7 cellular contexts compared by ENCODE assay signal in the genomic region with DNA sequence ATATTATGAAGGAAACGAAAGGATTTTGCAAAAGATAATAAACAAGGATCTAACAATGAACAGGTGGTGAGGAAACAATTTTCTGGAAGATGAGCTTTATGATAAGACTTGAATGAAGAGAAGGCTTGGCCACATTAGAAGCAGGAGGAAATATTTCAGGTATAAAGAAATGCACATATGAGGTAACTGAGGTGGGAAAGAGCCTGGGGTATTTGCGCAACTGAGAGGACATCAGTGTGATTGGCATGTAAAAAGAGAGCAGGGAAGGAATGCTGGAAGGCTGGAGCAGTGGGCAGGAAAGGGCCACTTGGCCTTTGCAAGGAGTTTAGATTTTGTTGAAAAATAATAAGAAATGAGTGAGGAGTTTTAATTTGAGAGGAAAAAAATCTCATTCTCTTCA.
"Had no signal": no experiment of that assay in that cellular context is flagged by ENCODE, and none has a peak within 500 bp of the region (broad histone marks: within the 10 kb centered on the region; RNA-seq: fewer than 3 reads in every experiment).

No MANE protein-coding gene starts in this region.

- H3K4me3 ChIP-seq: K562 had no signal

- ATAC-seq: HepG2, K562 had no signal

- DNase-seq: GOT3, H9, HCEC 1CT, KG1 had no signal

- H3K27ac ChIP-seq: HL-60 had no signal
